Comparison of ENCODE assay signal across 30 cellular contexts in genomic region chr12:979355-979754, GRCh38.
"Had no signal": no experiment of that assay in that cellular context is flagged by ENCODE, and none has a peak within 500 bp of the region (broad histone marks: within the 10 kb centered on the region; RNA-seq: fewer than 3 reads in every experiment).

No MANE protein-coding gene starts in this region.

- DNase-seq: activated CD4-positive, alpha-beta memory T cell treated with anti-CD3 and anti-CD28 coated beads, Interleukin-2, amount 10 ng/mL, durations not matched to agents 7 days and 5 days; activated CD4-positive, alpha-beta T cell treated with anti-CD3 and anti-CD28 coated beads for 1 hour; activated CD4-positive, alpha-beta T cell treated with anti-CD3 and anti-CD28 coated beads for 4 hours; activated CD4-positive, alpha-beta T cell treated with anti-CD3 and anti-CD28 coated beads, Interleukin-2, amount 10 ng/mL, durations not matched to agents 7 days and 5 days; activated CD4-positive, alpha-beta T cell treated with anti-CD3 and anti-CD28 coated beads, Interleukin-2, amount 50 U/mL, for 4 hours; activated CD8-positive, alpha-beta memory T cell treated with anti-CD3 and anti-CD28 coated beads, Interleukin-2, amount 50 U/mL, for 48 hours; activated gamma-delta T cell; activated naive CD4-positive, alpha-beta T cell; activated naive CD4-positive, alpha-beta T cell treated with anti-CD3 and anti-CD28 coated beads, Interleukin-2, amount 10 ng/mL, durations not matched to agents 7 days and 5 days; activated naive CD8-positive, alpha-beta T cell treated with anti-CD3 and anti-CD28 coated beads, Interleukin-2, amount 10 ng/mL, durations not matched to agents 7 days and 5 days; activated T-cell treated with anti-CD3 and anti-CD28 coated beads for 4 hours; activated T-cell treated with anti-CD3 and anti-CD28 coated beads, Interleukin-2, amount 50 U/mL, for 24 hours; activated T-cell treated with anti-CD3 and anti-CD28 coated beads, Interleukin-2, amount 50 U/mL, for 72 hours; amniotic stem cell; anterior cingulate cortex; caudate nucleus; cortex of kidney; dermis blood vessel endothelial cell; effector CD4-positive, alpha-beta T cell; effector memory CD8-positive, alpha-beta T cell; esophagus squamous epithelium; foreskin melanocyte; T-helper 2 cell had no signal

- H3K27me3 ChIP-seq: esophagus squamous epithelium, gastroesophageal sphincter had no signal

- H3K9me3 ChIP-seq: esophagus squamous epithelium, gastroesophageal sphincter had no signal

- H3K4me1 ChIP-seq: esophagus squamous epithelium, gastroesophageal sphincter had no signal

- H3K27ac ChIP-seq: esophagus squamous epithelium, gastroesophageal sphincter, VCaP had no signal

- ATAC-seq: activated naive CD4-positive, alpha-beta T cell treated with anti-CD3 and anti-CD28 coated beads, Interleukin-2, amount 50 U/mL, for 72 hours; activated T-cell treated with anti-CD3 and anti-CD28 coated beads, Interleukin-2, amount 50 U/mL, for 72 hours; effector memory CD8-positive, alpha-beta T cell; gastroesophageal sphincter; WTC11 had no signal

- FAIRE-seq: astrocyte, colon, TTC549 had no signal

- H3K4me3 ChIP-seq: esophagus squamous epithelium, gastroesophageal sphincter had no signal
